ENCODE assay signal across 18 cellular contexts in genomic region chr1:20728371-20729154, GRCh38. TPM values are rescaled to one million over a fixed set of nuclear protein-coding genes. Genes with fewer than 3 reads are reported as not detected.
DNase-seq lines count a peak whose midpoint lies in the region; ATAC-seq lines count a peak whose summit lies in the region.
"Had no signal": no experiment of that assay in that cellular context is flagged by ENCODE, and none has a peak within 500 bp of the region (broad histone marks: within the 10 kb centered on the region; RNA-seq: fewer than 3 reads in every experiment).

No MANE protein-coding gene starts in this region.

- H3K4me1 ChIP-seq in HUES48 (ENCODE audit: control insufficient read depth, insufficient read depth, low read length), result peaks cover 32% of the 10 kb centered on the region
- H3K4me1 ChIP-seq in iPS-15b (ENCODE audit: control insufficient read depth, insufficient read depth, low read length), result peaks cover 19% of the 10 kb centered on the region

- peaks cover 10% of the 10 kb centered on the region for H3K4me1 Mint-ChIP-seq in activated naive CD4-positive, alpha-beta T cell treated with anti-CD3 and anti-CD28 coated beads for 36 hours (ENCODE audit: low read depth)

- H3K4me3 Mint-ChIP-seq in activated naive CD4-positive, alpha-beta T cell treated with anti-CD3 and anti-CD28 coated beads for 36 hours, result no peak overlapping the region
- H3K4me3 Mint-ChIP-seq: activated B cell treated with CpG ODN at 0.5 μM for 24 hours; T-helper 1 cell treated with Interleukin-12 subunit alpha and Interleukin-12 subunit beta and Interleukin-4 antibody, amounts not matched to agents 30 μg/mL and 1 μg/mL, for 36 hours had no signal

- peak; percentile 88 for DNase-seq in ELF-1 (ENCODE audit: low read depth, low spot score)
- DNase-seq in sciatic nerve (ENCODE audit: low spot score), result peak; percentile 36
- DNase-seq in activated gamma-delta T cell (lab: John Stamatoyannopoulos, UW), result no peak
- DNase-seq in activated naive CD4-positive, alpha-beta T cell treated with anti-CD3 and anti-CD28 coated beads for 36 hours, result no peak
- DNase-seq: activated B cell treated with CpG ODN at 0.5 μM for 24 hours; activated naive CD4-positive, alpha-beta T cell treated with Interleukin-2 at 50 U/mL for 16 hours; DMS153; left cardiac atrium; NCI-H1436; occipital lobe; SHP77; stimulated activated CD4-positive, alpha-beta T cell treated with anti-CD3 and anti-CD28 coated beads, Interleukin-4, amount 100 ng/mL, for 1 hour had no signal

- H3K9me3 Mint-ChIP-seq in activated naive CD4-positive, alpha-beta T cell treated with anti-CD3 and anti-CD28 coated beads for 36 hours, result no peaks in the 10 kb centered on the region
- H3K9me3 Mint-ChIP-seq: activated B cell treated with CpG ODN at 0.5 μM for 24 hours; T-helper 1 cell treated with Interleukin-12 subunit alpha and Interleukin-12 subunit beta and Interleukin-4 antibody, amounts not matched to agents 30 μg/mL and 1 μg/mL, for 36 hours had no signal

- CTCF ChIA-PET in activated naive CD4-positive, alpha-beta T cell treated with anti-CD3 and anti-CD28 coated beads for 36 hours (lab: Charles Lee), result interaction anchor here (1.1 kb wide), 2 partner anchors 31 to 32 kb away, joined by 4 to 5 read pairs; no protein-coding TSS in a partner anchor

- H3K27ac Mint-ChIP-seq in activated naive CD4-positive, alpha-beta T cell treated with anti-CD3 and anti-CD28 coated beads for 36 hours, result no peak overlapping the region
- H3K27ac Mint-ChIP-seq: activated B cell treated with CpG ODN at 0.5 μM for 24 hours; T-helper 1 cell treated with Interleukin-12 subunit alpha and Interleukin-12 subunit beta and Interleukin-4 antibody, amounts not matched to agents 30 μg/mL and 1 μg/mL, for 36 hours had no signal

- H3K4me3 ChIP-seq in HUES48 (ENCODE audit: low read depth, low read length) (peak overlapping the region; percentile 37), iPS-15b (ENCODE audit: low read depth, low read length) (peak overlapping the region; percentile 20)
- H3K4me3 ChIP-seq: BLaER1, suprapubic skin had no signal

- ATAC-seq in sciatic nerve (no peak), HG02981 (IDR thresholded peaks at IDR 0.05; ENCODE audit: unreplicated experiment) (no peak)
- ATAC-seq: left cardiac atrium had no signal

- intact Hi-C loops in sciatic nerve (cut with DNase I), result no loop called here
- intact Hi-C loops in activated naive CD4-positive, alpha-beta T cell treated with anti-CD3 and anti-CD28 coated beads for 36 hours (cut with micrococcal nuclease), result no loop called here

- H3K36me3 Mint-ChIP-seq in activated naive CD4-positive, alpha-beta T cell treated with anti-CD3 and anti-CD28 coated beads for 36 hours (ENCODE audit: low read depth), result no peaks in the 10 kb centered on the region

- H3K27me3 Mint-ChIP-seq in activated naive CD4-positive, alpha-beta T cell treated with anti-CD3 and anti-CD28 coated beads for 36 hours (ENCODE audit: low read depth), result peaks cover 29% of the 10 kb centered on the region

- H3K27ac ChIP-seq in HUES48 (ENCODE audit: low read depth, low read length), result no peak overlapping the region
- H3K27ac ChIP-seq: BLaER1, suprapubic skin had no signal

- H3K27me3 ChIP-seq in HUES48 (ENCODE audit: control insufficient read depth, insufficient read depth, low read length) (peaks cover 42% of the 10 kb centered on the region), iPS-15b (ENCODE audit: control insufficient read depth, insufficient read depth, low read length) (peaks cover 19% of the 10 kb centered on the region)

- no peaks in the 10 kb centered on the region for H3K9me3 ChIP-seq in HUES48 (ENCODE audit: control insufficient read depth, insufficient read depth, low read length)
- H3K9me3 ChIP-seq in iPS-15b (ENCODE audit: control insufficient read depth, insufficient read depth, low read length), result no peaks in the 10 kb centered on the region
- H3K9me3 ChIP-seq: BLaER1, suprapubic skin had no signal

- H3K9ac ChIP-seq in HUES48 (ENCODE audit: low read depth, low read length), result no peak overlapping the region
- H3K9ac ChIP-seq in iPS-15b (ENCODE audit: low read depth, low read length), result no peak overlapping the region
- H3K9ac ChIP-seq: BLaER1 had no signal

- H3K36me3 ChIP-seq in HUES48 (ENCODE audit: control insufficient read depth, insufficient read depth, low read length), result no peaks in the 10 kb centered on the region
- H3K36me3 ChIP-seq in iPS-15b (ENCODE audit: control insufficient read depth, insufficient read depth, low read length), result peaks cover 6% of the 10 kb centered on the region
- H3K36me3 ChIP-seq: BLaER1, suprapubic skin had no signal

RNA-seq across cellular contexts. Expression of gene SH2D5, which starts 3.9 kb away (rescaled TPM):
- total RNA-seq in sciatic nerve, result not detected
- total RNA-seq in activated naive CD4-positive, alpha-beta T cell treated with anti-CD3 and anti-CD28 coated beads for 36 hours, result under 1 TPM; 0.15 to 0.29 TPM

RNA-seq across cellular contexts. Expression of gene KIF17, which starts 10.8 kb away (rescaled TPM):
- total RNA-seq in sciatic nerve, result 2.4 TPM
- total RNA-seq in activated naive CD4-positive, alpha-beta T cell treated with anti-CD3 and anti-CD28 coated beads for 36 hours, result not detected
- total RNA-seq: activated B cell treated with CpG ODN at 0.5 μM for 24 hours had no signal

RNA-seq across cellular contexts. Expression of gene HP1BP3, which starts 58.5 kb away (rescaled TPM):
- total RNA-seq in sciatic nerve, result 284 TPM
- 100 to 1,000 TPM; 226 to 240 TPM for total RNA-seq in activated naive CD4-positive, alpha-beta T cell treated with anti-CD3 and anti-CD28 coated beads for 36 hours

Comparison
In these comparisons a context has a peak if more than half of its experiments do, and no peak if none do; other contexts are left out.
1. DNase-seq: peak in ELF-1 (single experiment) and sciatic nerve (single experiment); none in activated gamma-delta T cell (single experiment) and activated naive CD4-positive, alpha-beta T cell treated with anti-CD3 and anti-CD28 coated beads for 36 hours (single experiment).